14 cellular contexts compared by ENCODE assay signal in the genomic region with DNA sequence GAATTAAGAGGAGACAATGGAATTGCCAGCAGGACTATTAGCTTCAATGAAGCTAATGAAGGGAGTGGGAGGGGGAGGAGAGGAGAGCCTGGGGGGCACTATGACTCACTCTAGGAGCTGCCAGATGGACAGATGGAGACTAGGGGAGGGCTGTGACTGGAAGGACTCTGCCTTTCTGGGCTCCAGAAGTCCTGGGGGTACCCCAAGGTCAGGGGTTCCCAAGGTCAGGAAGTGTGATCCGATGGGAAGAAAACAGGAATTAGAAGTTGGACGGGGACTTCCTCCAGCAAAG.
"Had no signal": no experiment of that assay in that cellular context is flagged by ENCODE, and none has a peak within 500 bp of the region (broad histone marks: within the 10 kb centered on the region; RNA-seq: fewer than 3 reads in every experiment).

No MANE protein-coding gene starts in this region.

- H3K9me3 Mint-ChIP-seq: activated naive CD8-positive, alpha-beta T cell treated with anti-CD3 and anti-CD28 coated beads for 36 hours; activated T-cell treated with anti-CD3 and anti-CD28 coated beads, Interleukin-2, amount 50 U/mL, for 4 hours; natural killer cell treated with Interleukin-12 subunit alpha and Interleukin-12 subunit beta and Interleukin-15 and Interleukin-18, amount 100 ng/mL, for 72 hours had no signal

- H3K4me3 ChIP-seq: dorsolateral prefrontal cortex, esophagus squamous epithelium, psoas muscle, sigmoid colon, transverse colon had no signal

- H3K4me3 Mint-ChIP-seq: activated naive CD8-positive, alpha-beta T cell treated with anti-CD3 and anti-CD28 coated beads for 36 hours; activated T-cell treated with anti-CD3 and anti-CD28 coated beads, Interleukin-2, amount 50 U/mL, for 4 hours; natural killer cell treated with Interleukin-12 subunit alpha and Interleukin-12 subunit beta and Interleukin-15 and Interleukin-18, amount 100 ng/mL, for 72 hours had no signal

- DNase-seq: activated CD4-positive, alpha-beta T cell treated with anti-CD3 and anti-CD28 coated beads, Interleukin-2, amount 50 U/mL, for 1 hour; activated gamma-delta T cell treated with Interleukin-2 at 50 U/mL for 16 hours; activated naive CD8-positive, alpha-beta T cell treated with anti-CD3 and anti-CD28 coated beads for 36 hours; activated T-cell treated with anti-CD3 and anti-CD28 coated beads, Interleukin-2, amount 50 U/mL, for 4 hours; dorsolateral prefrontal cortex; esophagus squamous epithelium; foreskin fibroblast; psoas muscle; sigmoid colon; stimulated activated CD4-positive, alpha-beta T cell treated with anti-CD3 and anti-CD28 coated beads, Interleukin-12 subunit alpha, Interleukin-12 subunit beta, amount 100 ng/mL, for 4 hours; stimulated activated naive CD4-positive, alpha-beta T cell; transverse colon had no signal

- H3K27ac Mint-ChIP-seq: activated naive CD8-positive, alpha-beta T cell treated with anti-CD3 and anti-CD28 coated beads for 36 hours; natural killer cell treated with Interleukin-12 subunit alpha and Interleukin-12 subunit beta and Interleukin-15 and Interleukin-18, amount 100 ng/mL, for 72 hours had no signal

- H3K27me3 ChIP-seq: esophagus squamous epithelium, sigmoid colon, transverse colon had no signal

- H3K27ac ChIP-seq: dorsolateral prefrontal cortex, esophagus squamous epithelium, psoas muscle, sigmoid colon, transverse colon had no signal

- H3K36me3 Mint-ChIP-seq: activated naive CD8-positive, alpha-beta T cell treated with anti-CD3 and anti-CD28 coated beads for 36 hours; natural killer cell treated with Interleukin-12 subunit alpha and Interleukin-12 subunit beta and Interleukin-15 and Interleukin-18, amount 100 ng/mL, for 72 hours had no signal

- H3K4me1 ChIP-seq: psoas muscle, sigmoid colon, transverse colon had no signal

- H3K9me3 ChIP-seq: esophagus squamous epithelium, psoas muscle, sigmoid colon, transverse colon had no signal

- H3K36me3 ChIP-seq: esophagus squamous epithelium, sigmoid colon, transverse colon had no signal

- ATAC-seq: activated T-cell treated with anti-CD3 and anti-CD28 coated beads, Interleukin-2, amount 50 U/mL, for 4 hours; left lobe of liver; psoas muscle had no signal
